12 cellular contexts compared by ENCODE assay signal in genomic region chr9:125435776-125436612, GRCh38.
"Had no signal": no experiment of that assay in that cellular context is flagged by ENCODE, and none has a peak within 500 bp of the region (broad histone marks: within the 10 kb centered on the region; RNA-seq: fewer than 3 reads in every experiment).

No MANE protein-coding gene starts in this region.

- H3K27me3 Mint-ChIP-seq: activated T-cell treated with anti-CD3 and anti-CD28 coated beads, Interleukin-2, amount 50 U/mL, for 24 hours; naive B cell had no signal

- H3K4me1 ChIP-seq: colonic mucosa, gastrocnemius medialis had no signal

- H3K27me3 ChIP-seq: colonic mucosa, gastrocnemius medialis had no signal

- H3K27ac ChIP-seq: colonic mucosa, gastrocnemius medialis had no signal

- DNase-seq: activated naive CD4-positive, alpha-beta T cell; activated T-cell treated with anti-CD3 and anti-CD28 coated beads, Interleukin-2, amount 50 U/mL, for 24 hours; colonic mucosa; effector CD8-positive, alpha-beta T cell; gastrocnemius medialis; midbrain; naive B cell; nucleus accumbens; stimulated activated CD4-positive, alpha-beta T cell treated with anti-CD3 and anti-CD28 coated beads, Interleukin-12 subunit alpha, Interleukin-12 subunit beta, amount 100 ng/mL, for 4 hours; stimulated activated naive CD4-positive, alpha-beta T cell treated with Interleukin-2 at 50 U/mL for 16 hours; SW 1271 had no signal

- ATAC-seq: activated CD4-positive, CD25-positive, alpha-beta regulatory T cell treated with anti-CD3 and anti-CD28 coated beads, Interleukin-2, amount 50 U/mL, for 24 hours; gastrocnemius medialis had no signal

- H3K4me3 ChIP-seq: colonic mucosa, gastrocnemius medialis had no signal

- H3K27ac Mint-ChIP-seq: activated T-cell treated with anti-CD3 and anti-CD28 coated beads, Interleukin-2, amount 50 U/mL, for 24 hours had no signal

- H3K9me3 ChIP-seq: colonic mucosa, gastrocnemius medialis had no signal

- H3K36me3 ChIP-seq: colonic mucosa had no signal

- H3K9me3 Mint-ChIP-seq: activated T-cell treated with anti-CD3 and anti-CD28 coated beads, Interleukin-2, amount 50 U/mL, for 24 hours; naive B cell had no signal

- H3K4me3 Mint-ChIP-seq: activated T-cell treated with anti-CD3 and anti-CD28 coated beads, Interleukin-2, amount 50 U/mL, for 24 hours had no signal
